25 cellular contexts compared by ENCODE assay signal in genomic region chr5:152051499-152052454, GRCh38.
DNase-seq lines count a peak whose midpoint lies in the region; ATAC-seq and TF ChIP-seq lines count a peak whose summit lies in the region.
"Had no signal": no experiment of that assay in that cellular context is flagged by ENCODE, and none has a peak within 500 bp of the region (broad histone marks: within the 10 kb centered on the region; RNA-seq: fewer than 3 reads in every experiment).

No MANE protein-coding gene starts in this region.

- DNase-seq in WERI-Rb-1 = peak; percentile 7
- peak; percentile 13 for DNase-seq in retina
- no peak for DNase-seq in coronary artery (ENCODE audit: low spot score)
- DNase-seq in stimulated activated effector memory CD8-positive, alpha-beta T cell treated with anti-CD3 and anti-CD28 coated beads, Interleukin-12 subunit alpha, Interleukin-12 subunit beta, amount 100 ng/mL, for 72 hours (ENCODE audit: low spot score in 2 of 2) = no peak
- DNase-seq: activated CD4-positive, alpha-beta T cell treated with anti-CD3 and anti-CD28 coated beads, Interleukin-2, amount 50 U/mL, for 4 hours; activated CD8-positive, alpha-beta memory T cell treated with anti-CD3 and anti-CD28 coated beads, Interleukin-2, amount 10 ng/mL, durations not matched to agents 7 days and 5 days; activated gamma-delta T cell treated with Interleukin-2 at 50 U/mL for 16 hours; activated naive CD8-positive, alpha-beta T cell treated with anti-CD3 and anti-CD28 coated beads, Interleukin-2, amount 10 ng/mL, durations not matched to agents 7 days and 5 days; activated T-cell treated with anti-CD3 and anti-CD28 coated beads, Interleukin-2, amount 50 U/mL, for 4 hours; aorta; C1 segment of cervical spinal cord; effector CD4-positive, alpha-beta T cell; lower lobe of right lung; naive thymus-derived CD4-positive, alpha-beta T cell; NCI-H1092 treated with DMSO at 0.1 percent for 48 hours; NCI-H2029; NCI-H446; NCI-H82; T1000; upper lobe of left lung had no signal

- H3K27ac ChIP-seq in HUES48 (ENCODE audit: low read depth, low read length) = peak overlapping the region; percentile 77
- no peak overlapping the region for H3K27ac ChIP-seq in WERI-Rb-1
- no peak overlapping the region for H3K27ac ChIP-seq in iPS-20b (ENCODE audit: low read length)
- H3K27ac ChIP-seq in coronary artery = no peak overlapping the region
- H3K27ac ChIP-seq: epithelial cell of prostate, lower lobe of right lung, upper lobe of left lung had no signal

- no peaks in the 10 kb centered on the region for H3K36me3 Mint-ChIP-seq in stimulated activated effector memory CD8-positive, alpha-beta T cell treated with anti-CD3 and anti-CD28 coated beads, Interleukin-12 subunit alpha, Interleukin-12 subunit beta, amount 100 ng/mL, for 72 hours
- H3K36me3 Mint-ChIP-seq: activated CD8-positive, alpha-beta memory T cell treated with anti-CD3 and anti-CD28 coated beads, Interleukin-2, amount 10 ng/mL, durations not matched to agents 7 days and 5 days; activated naive CD8-positive, alpha-beta T cell treated with anti-CD3 and anti-CD28 coated beads, Interleukin-2, amount 10 ng/mL, durations not matched to agents 7 days and 5 days had no signal

- H3K4me3 ChIP-seq in HUES48 (ENCODE audit: low read depth, low read length) = no peak overlapping the region; the same call in 1 of the 2 replicates
- no peak overlapping the region for H3K4me3 ChIP-seq in WERI-Rb-1 (ENCODE audit: low read depth, low read length)
- H3K4me3 ChIP-seq in iPS-20b (ENCODE audit: low read length) = peak overlapping the region; percentile 21; the same call in 1 of the 2 replicates
- no peak overlapping the region for H3K4me3 ChIP-seq in coronary artery
- H3K4me3 ChIP-seq: lower lobe of right lung, upper lobe of left lung had no signal

- peaks cover 26% of the 10 kb centered on the region for H3K9me3 Mint-ChIP-seq in stimulated activated effector memory CD8-positive, alpha-beta T cell treated with anti-CD3 and anti-CD28 coated beads, Interleukin-12 subunit alpha, Interleukin-12 subunit beta, amount 100 ng/mL, for 72 hours

- H3K9ac ChIP-seq in HUES48 (ENCODE audit: low read depth, low read length) (no peak overlapping the region), iPS-20b (ENCODE audit: low read depth, low read length) (no peak overlapping the region)

- H3K4me3 Mint-ChIP-seq in stimulated activated effector memory CD8-positive, alpha-beta T cell treated with anti-CD3 and anti-CD28 coated beads, Interleukin-12 subunit alpha, Interleukin-12 subunit beta, amount 100 ng/mL, for 72 hours = no peak overlapping the region
- H3K4me3 Mint-ChIP-seq: activated CD8-positive, alpha-beta memory T cell treated with anti-CD3 and anti-CD28 coated beads, Interleukin-2, amount 10 ng/mL, durations not matched to agents 7 days and 5 days; activated naive CD8-positive, alpha-beta T cell treated with anti-CD3 and anti-CD28 coated beads, Interleukin-2, amount 10 ng/mL, durations not matched to agents 7 days and 5 days; activated T-cell treated with anti-CD3 and anti-CD28 coated beads, Interleukin-2, amount 50 U/mL, for 4 hours; naive thymus-derived CD4-positive, alpha-beta T cell; stimulated activated memory B cell treated with anti-CD40 and anti-IgM and Interleukin-4, amounts not matched to agents 10 μg/mL and 1 μg/mL and 100 μg/mL, for 72 hours had no signal

- TF ChIP-seq CTCF in WERI-Rb-1 (IDR thresholded peaks at IDR 0.05; ENCODE audit: low read depth, low read length) (no peak), coronary artery (IDR thresholded peaks at IDR 0.05) (no peak)

- H3K27me3 ChIP-seq in HUES48 (ENCODE audit: control insufficient read depth, insufficient read depth, low read length) = peaks cover 2% of the 10 kb centered on the region; the same call in 1 of the 2 replicates
- no peaks in the 10 kb centered on the region for H3K27me3 ChIP-seq in WERI-Rb-1 (ENCODE audit: insufficient read depth, low read depth, severe bottlenecking)
- no peaks in the 10 kb centered on the region for H3K27me3 ChIP-seq in iPS-20b (ENCODE audit: insufficient read depth, low read length)
- H3K27me3 ChIP-seq: upper lobe of left lung had no signal

- H3K36me3 ChIP-seq in HUES48 (ENCODE audit: control insufficient read depth, insufficient read depth, low read length) (no peaks in the 10 kb centered on the region), WERI-Rb-1 (no peaks in the 10 kb centered on the region), iPS-20b (ENCODE audit: insufficient read depth, low read depth, low read length) (no peaks in the 10 kb centered on the region)
- H3K36me3 ChIP-seq: lower lobe of right lung, upper lobe of left lung had no signal

- no peak for ATAC-seq in stimulated activated effector memory CD8-positive, alpha-beta T cell treated with anti-CD3 and anti-CD28 coated beads, Interleukin-12 subunit alpha, Interleukin-12 subunit beta, amount 100 ng/mL, for 72 hours
- no peak for ATAC-seq in HG03108 (IDR thresholded peaks at IDR 0.05; ENCODE audit: unreplicated experiment)
- ATAC-seq: activated CD8-positive, alpha-beta memory T cell treated with anti-CD3 and anti-CD28 coated beads, Interleukin-2, amount 10 ng/mL, durations not matched to agents 7 days and 5 days; activated T-cell treated with anti-CD3 and anti-CD28 coated beads, Interleukin-2, amount 50 U/mL, for 4 hours; lower lobe of right lung; naive thymus-derived CD4-positive, alpha-beta T cell; stimulated activated memory B cell treated with anti-CD40 and anti-IgM and Interleukin-4, amounts not matched to agents 10 μg/mL and 1 μg/mL and 100 μg/mL, for 72 hours had no signal

- H3K9me3 ChIP-seq in HUES48 (ENCODE audit: control insufficient read depth, insufficient read depth, low read length) (peaks cover 5% of the 10 kb centered on the region; the same call in 1 of the 2 replicates), WERI-Rb-1 (ENCODE audit: severe bottlenecking) (peaks cover 3% of the 10 kb centered on the region), iPS-20b (ENCODE audit: insufficient read depth, low read depth, low read length) (peaks cover 6% of the 10 kb centered on the region; the same call in 1 of the 2 replicates)

- H3K27ac Mint-ChIP-seq in stimulated activated effector memory CD8-positive, alpha-beta T cell treated with anti-CD3 and anti-CD28 coated beads, Interleukin-12 subunit alpha, Interleukin-12 subunit beta, amount 100 ng/mL, for 72 hours = no peak overlapping the region
- H3K27ac Mint-ChIP-seq: activated CD8-positive, alpha-beta memory T cell treated with anti-CD3 and anti-CD28 coated beads, Interleukin-2, amount 10 ng/mL, durations not matched to agents 7 days and 5 days; activated naive CD8-positive, alpha-beta T cell treated with anti-CD3 and anti-CD28 coated beads, Interleukin-2, amount 10 ng/mL, durations not matched to agents 7 days and 5 days; naive thymus-derived CD4-positive, alpha-beta T cell; stimulated activated memory B cell treated with anti-CD40 and anti-IgM and Interleukin-4, amounts not matched to agents 10 μg/mL and 1 μg/mL and 100 μg/mL, for 72 hours had no signal

- no peaks in the 10 kb centered on the region for H3K4me1 Mint-ChIP-seq in stimulated activated effector memory CD8-positive, alpha-beta T cell treated with anti-CD3 and anti-CD28 coated beads, Interleukin-12 subunit alpha, Interleukin-12 subunit beta, amount 100 ng/mL, for 72 hours
- H3K4me1 Mint-ChIP-seq: activated CD8-positive, alpha-beta memory T cell treated with anti-CD3 and anti-CD28 coated beads, Interleukin-2, amount 10 ng/mL, durations not matched to agents 7 days and 5 days; activated naive CD8-positive, alpha-beta T cell treated with anti-CD3 and anti-CD28 coated beads, Interleukin-2, amount 10 ng/mL, durations not matched to agents 7 days and 5 days; stimulated activated memory B cell treated with anti-CD40 and anti-IgM and Interleukin-4, amounts not matched to agents 10 μg/mL and 1 μg/mL and 100 μg/mL, for 72 hours had no signal

- peaks cover 13% of the 10 kb centered on the region for H3K4me1 ChIP-seq in HUES48 (ENCODE audit: control insufficient read depth, insufficient read depth, low read length)
- peaks cover 13% of the 10 kb centered on the region for H3K4me1 ChIP-seq in iPS-20b (ENCODE audit: insufficient read depth, low read length)
- H3K4me1 ChIP-seq: lower lobe of right lung, upper lobe of left lung had no signal

Comparison
In these comparisons a context has a peak if more than half of its experiments do, and no peak if none do; other contexts are left out.
1. DNase-seq: peak in WERI-Rb-1 (single experiment) and retina (single experiment); none in coronary artery (single experiment) and stimulated activated effector memory CD8-positive, alpha-beta T cell treated with anti-CD3 and anti-CD28 coated beads, Interleukin-12 subunit alpha, Interleukin-12 subunit beta, amount 100 ng/mL, for 72 hours (0 of 2).